25 cellular contexts compared by ENCODE assay signal in genomic region chr6:37100740-37101139, GRCh38.
DNase-seq lines count a peak whose midpoint lies in the region; ATAC-seq and TF ChIP-seq lines count a peak whose summit lies in the region.
"Had no signal": no experiment of that assay in that cellular context is flagged by ENCODE, and none has a peak within 500 bp of the region (broad histone marks: within the 10 kb centered on the region; RNA-seq: fewer than 3 reads in every experiment).

No MANE protein-coding gene starts in this region.

- H3K27me3 ChIP-seq in OCI-LY3 (ENCODE audit: low read depth, low read length): no peaks in the 10 kb centered on the region
- H3K27me3 ChIP-seq: esophagus muscularis mucosa, tibial nerve had no signal

- peak overlapping the region; percentile 56; the same call in 1 of the 2 replicates for H2AFZ ChIP-seq in OCI-LY3 (ENCODE audit: low read depth, low read length)

- no peak overlapping the region for H3K4me3 Mint-ChIP-seq in T-helper 1 cell treated with Interleukin-12 subunit alpha and Interleukin-12 subunit beta and Interleukin-4 antibody, amounts not matched to agents 30 μg/mL and 1 μg/mL, for 36 hours
- H3K4me3 Mint-ChIP-seq in memory B cell: no peak overlapping the region
- no peak overlapping the region for H3K4me3 Mint-ChIP-seq in stimulated activated memory B cell treated with anti-CD40 and anti-IgM and Interleukin-4, amounts not matched to agents 10 μg/mL and 1 μg/mL and 100 μg/mL, for 72 hours

- H3K36me3 ChIP-seq in OCI-LY3 (replicated peaks; ENCODE audit: low read depth, low read length): no peaks in the 10 kb centered on the region
- H3K36me3 ChIP-seq: esophagus muscularis mucosa, tibial nerve had no signal

- H3K9ac ChIP-seq in OCI-LY3 (ENCODE audit: low read length): peak overlapping the region; percentile 72

- TF ChIP-seq CTCF in OCI-LY3 (IDR thresholded peaks at IDR 0.05; ENCODE audit: low read depth, low read length): peak; percentile 8; the same call in 1 of the 2 replicates

- peak overlapping the region; percentile 80 for H3K27ac ChIP-seq in OCI-LY3 (ENCODE audit: low read length)
- H3K27ac ChIP-seq: 22Rv1 had no signal

- no peaks in the 10 kb centered on the region for H4K20me1 ChIP-seq in OCI-LY3 (ENCODE audit: insufficient read depth, low read length)

- H3K4me2 ChIP-seq in OCI-LY3 (ENCODE audit: low read length): peak overlapping the region; percentile 91

- H3K9me3 ChIP-seq in OCI-LY3 (ENCODE audit: insufficient read depth, low read length): no peaks in the 10 kb centered on the region
- H3K9me3 ChIP-seq: esophagus muscularis mucosa, tibial nerve had no signal

- DNase-seq in T-helper 1 cell (no peak), memory B cell (ENCODE audit: low spot score in 2 of 2) (no peak), ecto neural progenitor cell (ENCODE audit: low spot score) (no peak)
- DNase-seq in stimulated activated CD4-positive, alpha-beta T cell treated with anti-CD3 and anti-CD28 coated beads, Interleukin-4, amount 100 ng/mL, for 1 hour: no peak
- DNase-seq: activated CD4-positive, alpha-beta T cell treated with anti-CD3 and anti-CD28 coated beads, Interleukin-2, amount 50 U/mL, for 1 hour; activated CD8-positive, alpha-beta memory T cell treated with anti-CD3 and anti-CD28 coated beads, Interleukin-2, amount 50 U/mL, for 48 hours; activated gamma-delta T cell treated with Interleukin-2 at 50 U/mL for 16 hours; amygdala; central memory CD4-positive, alpha-beta T cell; KG1; kidney glomerular epithelial cell; NCI-H1092; NCI-H2081; NCI-H446 treated with DMSO at 0.1 percent for 48 hours; NK-92 treated with Interleukin-12 subunit alpha and Interleukin-12 subunit beta, amount 100 ng/mL, for 24 hours; nucleus accumbens; stimulated activated naive CD4-positive, alpha-beta T cell treated with Interleukin-2 at 50 U/mL for 16 hours; SW 1271 had no signal

- no peaks in the 10 kb centered on the region for H3K79me2 ChIP-seq in OCI-LY3 (ENCODE audit: low read length)

- peak overlapping the region; percentile 31 for H3K4me3 ChIP-seq in OCI-LY3 (ENCODE audit: low read length)
- H3K4me3 ChIP-seq: esophagus muscularis mucosa, tibial nerve had no signal

- no peaks in the 10 kb centered on the region for H3K9me3 Mint-ChIP-seq in T-helper 1 cell treated with Interleukin-12 subunit alpha and Interleukin-12 subunit beta and Interleukin-4 antibody, amounts not matched to agents 30 μg/mL and 1 μg/mL, for 36 hours
- no peaks in the 10 kb centered on the region for H3K9me3 Mint-ChIP-seq in memory B cell
- no peaks in the 10 kb centered on the region for H3K9me3 Mint-ChIP-seq in stimulated activated memory B cell treated with anti-CD40 and anti-IgM and Interleukin-4, amounts not matched to agents 10 μg/mL and 1 μg/mL and 100 μg/mL, for 72 hours

- no peak for ATAC-seq in memory B cell (ENCODE audit: low read depth)
- ATAC-seq in stimulated activated memory B cell treated with anti-CD40 and anti-IgM and Interleukin-4, amounts not matched to agents 10 μg/mL and 1 μg/mL and 100 μg/mL, for 72 hours: no peak
- no peak for ATAC-seq in HG03521 (IDR thresholded peaks at IDR 0.05; ENCODE audit: unreplicated experiment)

- H3K4me1 ChIP-seq in OCI-LY3 (ENCODE audit: low read length): peaks cover 70% of the 10 kb centered on the region

- H3K4me1 Mint-ChIP-seq in T-helper 1 cell treated with Interleukin-12 subunit alpha and Interleukin-12 subunit beta and Interleukin-4 antibody, amounts not matched to agents 30 μg/mL and 1 μg/mL, for 36 hours (ENCODE audit: low read depth): peaks cover 40% of the 10 kb centered on the region
- peaks cover 30% of the 10 kb centered on the region for H3K4me1 Mint-ChIP-seq in memory B cell
- H3K4me1 Mint-ChIP-seq in stimulated activated memory B cell treated with anti-CD40 and anti-IgM and Interleukin-4, amounts not matched to agents 10 μg/mL and 1 μg/mL and 100 μg/mL, for 72 hours: peaks cover 51% of the 10 kb centered on the region

- peak overlapping the region; percentile 21 for H3K27ac Mint-ChIP-seq in T-helper 1 cell treated with Interleukin-12 subunit alpha and Interleukin-12 subunit beta and Interleukin-4 antibody, amounts not matched to agents 30 μg/mL and 1 μg/mL, for 36 hours
- peak overlapping the region; percentile 95 for H3K27ac Mint-ChIP-seq in memory B cell
- H3K27ac Mint-ChIP-seq in stimulated activated memory B cell treated with anti-CD40 and anti-IgM and Interleukin-4, amounts not matched to agents 10 μg/mL and 1 μg/mL and 100 μg/mL, for 72 hours: peak overlapping the region; percentile 50

- no peaks in the 10 kb centered on the region for H3K36me3 Mint-ChIP-seq in T-helper 1 cell treated with Interleukin-12 subunit alpha and Interleukin-12 subunit beta and Interleukin-4 antibody, amounts not matched to agents 30 μg/mL and 1 μg/mL, for 36 hours (ENCODE audit: low read depth)
- no peaks in the 10 kb centered on the region for H3K36me3 Mint-ChIP-seq in memory B cell
- H3K36me3 Mint-ChIP-seq in stimulated activated memory B cell treated with anti-CD40 and anti-IgM and Interleukin-4, amounts not matched to agents 10 μg/mL and 1 μg/mL and 100 μg/mL, for 72 hours: no peaks in the 10 kb centered on the region

- no peaks in the 10 kb centered on the region for H3K27me3 Mint-ChIP-seq in T-helper 1 cell treated with Interleukin-12 subunit alpha and Interleukin-12 subunit beta and Interleukin-4 antibody, amounts not matched to agents 30 μg/mL and 1 μg/mL, for 36 hours (ENCODE audit: low read depth)
- no peaks in the 10 kb centered on the region for H3K27me3 Mint-ChIP-seq in memory B cell
- no peaks in the 10 kb centered on the region for H3K27me3 Mint-ChIP-seq in stimulated activated memory B cell treated with anti-CD40 and anti-IgM and Interleukin-4, amounts not matched to agents 10 μg/mL and 1 μg/mL and 100 μg/mL, for 72 hours

Comparison
In these comparisons a context has a peak if more than half of its experiments do, and no peak if none do; other contexts are left out.
1. H3K27ac Mint-ChIP-seq: peak in every context shown above with its lines; median percentile 95 in memory B cell; 50 in stimulated activated memory B cell treated with anti-CD40 and anti-IgM and Interleukin-4, amounts not matched to agents 10 μg/mL and 1 μg/mL and 100 μg/mL, for 72 hours; 21 in T-helper 1 cell treated with Interleukin-12 subunit alpha and Interleukin-12 subunit beta and Interleukin-4 antibody, amounts not matched to agents 30 μg/mL and 1 μg/mL, for 36 hours.